15 cellular contexts compared by ENCODE assay signal in the genomic region with DNA sequence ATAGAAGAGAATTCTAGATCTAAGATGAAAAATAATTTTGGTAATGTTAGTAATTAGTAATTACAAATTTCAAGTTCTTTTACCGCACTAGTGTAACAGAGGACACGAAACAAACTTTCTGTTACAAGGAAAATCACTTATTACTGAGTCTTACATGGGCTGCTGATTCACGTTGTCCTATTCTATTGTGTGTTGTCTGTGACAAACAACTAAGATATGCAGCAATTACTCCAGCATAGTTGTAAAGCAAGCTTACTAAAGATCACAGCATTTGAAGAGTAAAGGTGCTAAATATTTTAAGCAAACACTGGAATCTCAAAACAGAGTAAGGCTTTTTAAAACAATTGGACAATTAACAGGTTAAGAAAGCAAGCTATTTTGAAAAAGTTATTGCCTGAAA.
DNase-seq lines count a peak whose midpoint lies in the region; ATAC-seq, FAIRE-seq and TF ChIP-seq lines count a peak whose summit lies in the region.
"Had no signal": no experiment of that assay in that cellular context is flagged by ENCODE, and none has a peak within 500 bp of the region (broad histone marks: within the 10 kb centered on the region; RNA-seq: fewer than 3 reads in every experiment).

No MANE protein-coding gene starts in this region.

- no peak overlapping the region for H3K4me3 Mint-ChIP-seq in WTC11
- no peak overlapping the region for H3K4me3 Mint-ChIP-seq in activated T-cell treated with anti-CD3 and anti-CD28 coated beads, Interleukin-2, amount 50 U/mL, for 24 hours
- H3K4me3 Mint-ChIP-seq: H9 had no signal

- H3K27ac Mint-ChIP-seq in WTC11: no peak overlapping the region
- H3K27ac Mint-ChIP-seq in activated T-cell treated with anti-CD3 and anti-CD28 coated beads, Interleukin-2, amount 50 U/mL, for 24 hours: no peak overlapping the region
- H3K27ac Mint-ChIP-seq: H9 had no signal

- H3K4me1 Mint-ChIP-seq in WTC11: peaks cover 29% of the 10 kb centered on the region
- no peaks in the 10 kb centered on the region for H3K4me1 Mint-ChIP-seq in activated T-cell treated with anti-CD3 and anti-CD28 coated beads, Interleukin-2, amount 50 U/mL, for 24 hours (ENCODE audit: low read depth)

- H3K27ac ChIP-seq in RWPE1: no peak overlapping the region

- no peak for FAIRE-seq in bronchial epithelial cell (lab: Jason Lieb, UNC)
- FAIRE-seq: GM19239 had no signal

- peak; percentile 26 for DNase-seq in ELR (ENCODE audit: low read depth)
- peak; percentile 25 for DNase-seq in RWPE1 (ENCODE audit: low spot score)
- peak; percentile 63 for DNase-seq in bronchial epithelial cell (ENCODE audit: low read depth)
- DNase-seq in kidney tubule cell (ENCODE audit: low spot score): peak; percentile 6
- DNase-seq in globus pallidus (ENCODE audit: low spot score): no peak
- no peak for DNase-seq in WTC11 (ENCODE audit: low spot score)
- no peak for DNase-seq in activated T-cell treated with anti-CD3 and anti-CD28 coated beads, Interleukin-2, amount 50 U/mL, for 24 hours
- DNase-seq: C1 segment of cervical spinal cord; H9; Kasumi-1; NCI-H1105 treated with DMSO at 0.1 percent for 48 hours; NCI-H187 treated with DMSO at 0.1 percent for 48 hours; NK-92 treated with Interleukin-12 subunit alpha and Interleukin-12 subunit beta, amount 100 ng/mL, for 24 hours had no signal

- peaks cover 55% of the 10 kb centered on the region for H3K9me3 Mint-ChIP-seq in WTC11
- H3K9me3 Mint-ChIP-seq in activated T-cell treated with anti-CD3 and anti-CD28 coated beads, Interleukin-2, amount 50 U/mL, for 24 hours: peaks cover 16% of the 10 kb centered on the region

- H3K27me3 Mint-ChIP-seq in WTC11 (ENCODE audit: low read depth): no peaks in the 10 kb centered on the region; the same call in 1 of the 2 replicates
- H3K27me3 Mint-ChIP-seq in activated T-cell treated with anti-CD3 and anti-CD28 coated beads, Interleukin-2, amount 50 U/mL, for 24 hours: no peaks in the 10 kb centered on the region

- H3K36me3 Mint-ChIP-seq in WTC11: peaks cover 44% of the 10 kb centered on the region
- H3K36me3 Mint-ChIP-seq in activated T-cell treated with anti-CD3 and anti-CD28 coated beads, Interleukin-2, amount 50 U/mL, for 24 hours (ENCODE audit: low read depth): no peaks in the 10 kb centered on the region

- no peaks in the 10 kb centered on the region for H3K36me3 ChIP-seq in bronchial epithelial cell (ENCODE audit: control insufficient read depth, insufficient read depth, low read length)

- ATAC-seq in WTC11 (no peak), HG03520 (IDR thresholded peaks at IDR 0.05; ENCODE audit: unreplicated experiment) (no peak)

- H3K27me3 ChIP-seq in bronchial epithelial cell (ENCODE audit: control insufficient read depth, insufficient read depth, low read length): no peaks in the 10 kb centered on the region

- TF ChIP-seq CTCF in RWPE1 (conservative IDR thresholded peaks at IDR 0.05; ENCODE audit: low read depth) (no peak), bronchial epithelial cell (IDR thresholded peaks at IDR 0.05; ENCODE audit: insufficient read depth, low read length, severe bottlenecking) (no peak), WTC11 (IDR thresholded peaks at IDR 0.05) (no peak)

- CTCF ChIA-PET in RWPE1 (lab: Yijun Ruan, JAX) (interaction anchor here (0.6 to 1.3 kb wide), 2 partner anchors 9 to 49 kb away, joined by 5 to 6 read pairs; no protein-coding TSS in a partner anchor), WTC11 (lab: Charles Lee) (no interaction called here)

- POLR2A ChIA-PET in RWPE1 (lab: Yijun Ruan, JAX; ENCODE audit: low non-redundant PET): no interaction called here
- POLR2A ChIA-PET in WTC11 (lab: Charles Lee): no interaction called here

- H3K4me3 ChIP-seq in bronchial epithelial cell (ENCODE audit: low read depth, low read length): no peak overlapping the region

TF ChIP-seq in WTC11, 78 proteins besides CTCF, POLR2A, EP300 and RAD21:
- TF ChIP-seq, protein P1, sequence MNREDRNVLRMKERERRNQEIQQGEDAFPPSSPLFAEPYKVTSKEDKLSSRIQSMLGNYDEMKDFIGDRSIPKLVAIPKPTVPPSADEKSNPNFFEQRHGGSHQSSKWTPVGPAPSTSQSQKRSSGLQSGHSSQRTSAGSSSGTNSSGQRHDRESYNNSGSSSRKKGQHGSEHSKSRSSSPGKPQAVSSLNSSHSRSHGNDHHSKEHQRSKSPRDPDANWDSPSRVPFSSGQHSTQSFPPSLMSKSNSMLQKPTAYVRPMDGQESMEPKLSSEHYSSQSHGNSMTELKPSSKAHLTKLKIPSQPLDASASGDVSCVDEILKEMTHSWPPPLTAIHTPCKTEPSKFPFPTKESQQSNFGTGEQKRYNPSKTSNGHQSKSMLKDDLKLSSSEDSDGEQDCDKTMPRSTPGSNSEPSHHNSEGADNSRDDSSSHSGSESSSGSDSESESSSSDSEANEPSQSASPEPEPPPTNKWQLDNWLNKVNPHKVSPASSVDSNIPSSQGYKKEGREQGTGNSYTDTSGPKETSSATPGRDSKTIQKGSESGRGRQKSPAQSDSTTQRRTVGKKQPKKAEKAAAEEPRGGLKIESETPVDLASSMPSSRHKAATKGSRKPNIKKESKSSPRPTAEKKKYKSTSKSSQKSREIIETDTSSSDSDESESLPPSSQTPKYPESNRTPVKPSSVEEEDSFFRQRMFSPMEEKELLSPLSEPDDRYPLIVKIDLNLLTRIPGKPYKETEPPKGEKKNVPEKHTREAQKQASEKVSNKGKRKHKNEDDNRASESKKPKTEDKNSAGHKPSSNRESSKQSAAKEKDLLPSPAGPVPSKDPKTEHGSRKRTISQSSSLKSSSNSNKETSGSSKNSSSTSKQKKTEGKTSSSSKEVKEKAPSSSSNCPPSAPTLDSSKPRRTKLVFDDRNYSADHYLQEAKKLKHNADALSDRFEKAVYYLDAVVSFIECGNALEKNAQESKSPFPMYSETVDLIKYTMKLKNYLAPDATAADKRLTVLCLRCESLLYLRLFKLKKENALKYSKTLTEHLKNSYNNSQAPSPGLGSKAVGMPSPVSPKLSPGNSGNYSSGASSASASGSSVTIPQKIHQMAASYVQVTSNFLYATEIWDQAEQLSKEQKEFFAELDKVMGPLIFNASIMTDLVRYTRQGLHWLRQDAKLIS (CRISPR knock-in tag; IDR thresholded peaks at IDR 0.05; ENCODE audit: borderline replicate concordance): no peak
- no peak for TF ChIP-seq ZNF416 (CRISPR knock-in tag; IDR thresholded peaks at IDR 0.05)
- TF ChIP-seq MXD4 (CRISPR knock-in tag; IDR thresholded peaks at IDR 0.05; ENCODE audit: borderline replicate concordance): no peak
- no peak for TF ChIP-seq NR1H2 (CRISPR knock-in tag; IDR thresholded peaks at IDR 0.05)
- TF ChIP-seq JAZF1 (CRISPR knock-in tag; IDR thresholded peaks at IDR 0.05): no peak
- TF ChIP-seq, protein P2, sequence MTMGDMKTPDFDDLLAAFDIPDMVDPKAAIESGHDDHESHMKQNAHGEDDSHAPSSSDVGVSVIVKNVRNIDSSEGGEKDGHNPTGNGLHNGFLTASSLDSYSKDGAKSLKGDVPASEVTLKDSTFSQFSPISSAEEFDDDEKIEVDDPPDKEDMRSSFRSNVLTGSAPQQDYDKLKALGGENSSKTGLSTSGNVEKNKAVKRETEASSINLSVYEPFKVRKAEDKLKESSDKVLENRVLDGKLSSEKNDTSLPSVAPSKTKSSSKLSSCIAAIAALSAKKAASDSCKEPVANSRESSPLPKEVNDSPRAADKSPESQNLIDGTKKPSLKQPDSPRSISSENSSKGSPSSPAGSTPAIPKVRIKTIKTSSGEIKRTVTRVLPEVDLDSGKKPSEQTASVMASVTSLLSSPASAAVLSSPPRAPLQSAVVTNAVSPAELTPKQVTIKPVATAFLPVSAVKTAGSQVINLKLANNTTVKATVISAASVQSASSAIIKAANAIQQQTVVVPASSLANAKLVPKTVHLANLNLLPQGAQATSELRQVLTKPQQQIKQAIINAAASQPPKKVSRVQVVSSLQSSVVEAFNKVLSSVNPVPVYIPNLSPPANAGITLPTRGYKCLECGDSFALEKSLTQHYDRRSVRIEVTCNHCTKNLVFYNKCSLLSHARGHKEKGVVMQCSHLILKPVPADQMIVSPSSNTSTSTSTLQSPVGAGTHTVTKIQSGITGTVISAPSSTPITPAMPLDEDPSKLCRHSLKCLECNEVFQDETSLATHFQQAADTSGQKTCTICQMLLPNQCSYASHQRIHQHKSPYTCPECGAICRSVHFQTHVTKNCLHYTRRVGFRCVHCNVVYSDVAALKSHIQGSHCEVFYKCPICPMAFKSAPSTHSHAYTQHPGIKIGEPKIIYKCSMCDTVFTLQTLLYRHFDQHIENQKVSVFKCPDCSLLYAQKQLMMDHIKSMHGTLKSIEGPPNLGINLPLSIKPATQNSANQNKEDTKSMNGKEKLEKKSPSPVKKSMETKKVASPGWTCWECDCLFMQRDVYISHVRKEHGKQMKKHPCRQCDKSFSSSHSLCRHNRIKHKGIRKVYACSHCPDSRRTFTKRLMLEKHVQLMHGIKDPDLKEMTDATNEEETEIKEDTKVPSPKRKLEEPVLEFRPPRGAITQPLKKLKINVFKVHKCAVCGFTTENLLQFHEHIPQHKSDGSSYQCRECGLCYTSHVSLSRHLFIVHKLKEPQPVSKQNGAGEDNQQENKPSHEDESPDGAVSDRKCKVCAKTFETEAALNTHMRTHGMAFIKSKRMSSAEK (CRISPR knock-in tag; IDR thresholded peaks at IDR 0.05; ENCODE audit: borderline replicate concordance): no peak
- TF ChIP-seq NFE2L1 (CRISPR knock-in tag; IDR thresholded peaks at IDR 0.05): no peak
- TF ChIP-seq ZNF219 (CRISPR knock-in tag; IDR thresholded peaks at IDR 0.05; ENCODE audit: borderline replicate concordance): no peak

Comparison
In these comparisons a context has a peak if more than half of its experiments do, and no peak if none do; other contexts are left out.
1. DNase-seq: peak in ELR (single experiment), RWPE1 (single experiment), bronchial epithelial cell (single experiment) and kidney tubule cell (single experiment); none in globus pallidus (single experiment), WTC11 (single experiment) and activated T-cell treated with anti-CD3 and anti-CD28 coated beads, Interleukin-2, amount 50 U/mL, for 24 hours (single experiment).